Comparison of ENCODE assay signal across 9 cellular contexts in genomic region chr3:10744098-10744465, GRCh38.
A peak's percentile ranks its signal among the peaks of the same experiment; 100 is the strongest.
DNase-seq lines count a peak whose midpoint lies in the region; ATAC-seq and TF ChIP-seq lines count a peak whose summit lies in the region.
"Had no signal": no experiment of that assay in that cellular context is flagged by ENCODE, and none has a peak within 500 bp of the region (broad histone marks: within the 10 kb centered on the region; RNA-seq: fewer than 3 reads in every experiment).

No MANE protein-coding gene starts in this region.

- no peaks in the 10 kb centered on the region for H3K36me3 Mint-ChIP-seq in endodermal cell (ENCODE audit: low read depth)
- H3K36me3 Mint-ChIP-seq: immature natural killer cell had no signal

- POLR2A ChIA-PET in Panc1 (lab: Charles Lee): no interaction called here

- H3K27ac ChIP-seq in Panc1 (ENCODE audit: low read length): no peak overlapping the region
- H3K27ac ChIP-seq in endodermal cell (ENCODE audit: low read depth, low read length): no peak overlapping the region
- H3K27ac ChIP-seq in coronary artery: no peak overlapping the region

- H3K4me3 ChIP-seq in BE2C (ENCODE audit: low read depth, low read length) (no peak overlapping the region), GM12864 (ENCODE audit: low read depth, low read length) (no peak overlapping the region), Panc1 (ENCODE audit: low read depth in 2 of 2, low read length in 2 of 2) (no peak overlapping the region), endodermal cell (ENCODE audit: low read length) (no peak overlapping the region), coronary artery (no peak overlapping the region)

- H3K9ac ChIP-seq in endodermal cell (ENCODE audit: extremely low read depth, low read length, poor library complexity, severe bottlenecking): no peak overlapping the region

- WGBS in endodermal cell (ENCODE audit: insufficient coverage in 1 of 2, insufficient read length in 1 of 2), 2 experiments: 42 to 47% methylated on average over 6 to 7 of the region's 7 CpGs

- peaks cover 4% of the 10 kb centered on the region for H3K4me1 Mint-ChIP-seq in endodermal cell

- ATAC-seq in Panc1 (peak; percentile 92), GM18858 (IDR thresholded peaks at IDR 0.05; ENCODE audit: unreplicated experiment) (no peak), HG03175 (IDR thresholded peaks at IDR 0.05; ENCODE audit: unreplicated experiment) (no peak)

- no peaks in the 10 kb centered on the region for H3K4me1 ChIP-seq in BE2C
- H3K4me1 ChIP-seq in Panc1 (ENCODE audit: control insufficient read depth, insufficient read depth, low read length): no peaks in the 10 kb centered on the region
- H3K4me1 ChIP-seq in endodermal cell (ENCODE audit: control insufficient read depth, insufficient read depth, low read length): no peaks in the 10 kb centered on the region

- H3K27me3 ChIP-seq in BE2C (no peaks in the 10 kb centered on the region), Panc1 (ENCODE audit: control insufficient read depth, insufficient read depth, low read length) (peaks cover 4% of the 10 kb centered on the region; the same call in 1 of the 2 replicates), endodermal cell (ENCODE audit: control insufficient read depth, insufficient read depth, low read length, poor library complexity, severe bottlenecking) (peaks cover 47% of the 10 kb centered on the region)

- peak; percentile 35 for TF ChIP-seq CTCF in BE2C (IDR thresholded peaks at IDR 0.05; ENCODE audit: low read depth, low read length)
- peak; percentile 8 for TF ChIP-seq CTCF in GM12864 (IDR thresholded peaks at IDR 0.05; ENCODE audit: low read depth, low read length, missing control alignments)
- TF ChIP-seq CTCF in Panc1 (IDR thresholded peaks at IDR 0.05): peak; percentile 56
- peak; percentile 66 for TF ChIP-seq CTCF in endodermal cell (conservative IDR thresholded peaks at IDR 0.05)
- TF ChIP-seq CTCF in coronary artery (IDR thresholded peaks at IDR 0.05): no peak

- in situ Hi-C loops in Panc1 (cut with HindIII; ENCODE audit: low pct_unique_long_range_greater_than_20kb, low sequenced_read_pairs): no loop called here

- CTCF ChIA-PET in Panc1 (lab: Charles Lee): interaction anchor here (0.6 kb wide), 1 partner anchor 365 kb away, joined by 3 read pairs; no protein-coding TSS in a partner anchor

- no TSS peak for BruUV-seq in Panc1 (replicated peaks; lab: Mats Ljungman, UMichigan)

- H3K9me3 ChIP-seq in BE2C (no peaks in the 10 kb centered on the region), Panc1 (ENCODE audit: control insufficient read depth, insufficient read depth, low read depth, low read length) (no peaks in the 10 kb centered on the region), endodermal cell (ENCODE audit: control insufficient read depth, low read length) (no peaks in the 10 kb centered on the region)

- intact Hi-C loops in Panc1 (cut with micrococcal nuclease; ENCODE audit: unreplicated experiment): no loop called here

- peak; percentile 24 for DNase-seq in BE2C
- DNase-seq in GM12864 (ENCODE audit: low read depth): no peak
- no peak for DNase-seq in Panc1 (ENCODE audit: low read depth, low spot score)
- DNase-seq in endodermal cell: peak; percentile 89
- no peak for DNase-seq in coronary artery (ENCODE audit: low spot score)
- no peak for DNase-seq in Kasumi-1 (lab: John Stamatoyannopoulos, UW)
- DNase-seq: immature natural killer cell had no signal

- no peak overlapping the region for H3K27ac Mint-ChIP-seq in endodermal cell
- H3K27ac Mint-ChIP-seq: immature natural killer cell had no signal

- H3K27me3 Mint-ChIP-seq in endodermal cell (ENCODE audit: insufficient read depth): peaks cover 40% of the 10 kb centered on the region

- H3K4me3 Mint-ChIP-seq in endodermal cell: no peak overlapping the region
- H3K4me3 Mint-ChIP-seq: immature natural killer cell had no signal

- H3K36me3 ChIP-seq in BE2C (no peaks in the 10 kb centered on the region), Panc1 (ENCODE audit: control insufficient read depth, insufficient read depth, low read length) (no peaks in the 10 kb centered on the region), endodermal cell (ENCODE audit: control insufficient read depth, insufficient read depth, low read length) (no peaks in the 10 kb centered on the region)

- no peaks in the 10 kb centered on the region for H3K9me3 Mint-ChIP-seq in endodermal cell
- H3K9me3 Mint-ChIP-seq: immature natural killer cell had no signal

Comparison
In these comparisons a context has a peak if more than half of its experiments do, and no peak if none do; other contexts are left out.
1. DNase-seq: peak in BE2C (single experiment) and endodermal cell (single experiment); none in GM12864 (single experiment), Panc1 (single experiment), coronary artery (single experiment) and Kasumi-1 (0 of 2).